1 cellular context compared by ENCODE assay signal in genomic region chr13:43006893-43007631, GRCh38.
TF ChIP-seq lines count a peak whose summit lies in the region.

No MANE protein-coding gene starts in this region.

TF ChIP-seq in HEK293, 187 proteins besides CTCF, POLR2A, EP300 and RAD21:
- TF ChIP-seq FEZF1 (tag by site-specific recombination; IDR thresholded peaks at IDR 0.05) (peak; percentile 44; the same call in 1 of the 2 replicates), ZSCAN16 (tag by site-specific recombination; IDR thresholded peaks at IDR 0.05) (no peak)
TF ChIP-seq in HEK293: peak in this region for 1.
